Comparison of ENCODE assay signal across 18 cellular contexts in genomic region chr11:76132268-76132667, GRCh38.
A peak's percentile ranks its signal among the peaks of the same experiment; 100 is the strongest.
DNase-seq lines count a peak whose midpoint lies in the region; ATAC-seq and TF ChIP-seq lines count a peak whose summit lies in the region.
"Had no signal": no experiment of that assay in that cellular context is flagged by ENCODE, and none has a peak within 500 bp of the region (broad histone marks: within the 10 kb centered on the region; RNA-seq: fewer than 3 reads in every experiment).

No MANE protein-coding gene starts in this region.

- H3K4me3 ChIP-seq in tibial artery (no peak overlapping the region), aorta (ENCODE audit: low read length in 2 of 2) (no peak overlapping the region)
- H3K4me3 ChIP-seq: gastroesophageal sphincter, pancreas, skin epidermis, testis had no signal

- peaks cover 0 to 36% (median 15%) of the 10 kb centered on the region in 4 donors for H3K4me1 ChIP-seq in tibial artery
- H3K4me1 ChIP-seq in aorta (ENCODE audit: control insufficient read depth in 1 of 2, insufficient read depth in 2 of 2, low read length in 2 of 2), result peaks cover 0 to 7% of the 10 kb centered on the region in 2 donors

- POLR2A ChIA-PET in activated naive CD8-positive, alpha-beta T cell treated with anti-CD3 and anti-CD28 coated beads, Interleukin-2, amount 10 ng/mL, durations not matched to agents 7 days and 5 days (lab: Charles Lee), result no interaction called here

- WGBS in aorta, 2 donors, result 0 to 6% methylated on average over 1 of the region's 1 CpG

- H3K27me3 ChIP-seq in tibial artery (no peaks in the 10 kb centered on the region), aorta (ENCODE audit: control insufficient read depth in 1 of 2, insufficient read depth in 2 of 2, low read length in 1 of 2) (no peaks in the 10 kb centered on the region)
- H3K27me3 ChIP-seq: gastroesophageal sphincter, pancreas, testis had no signal

- no peak for TF ChIP-seq CTCF in tibial artery (IDR thresholded peaks at IDR 0.05)

- ATAC-seq in Right ventricle myocardium superior (ENCODE audit: poor library complexity) (peak; percentile 39), Right ventricle myocardium inferior (no peak), aorta (ENCODE audit: low FRiP score) (no peak), HG02840 (IDR thresholded peaks at IDR 0.05; ENCODE audit: low FRiP score, unreplicated experiment) (no peak)
- peak; percentile 63 for ATAC-seq in activated naive CD8-positive, alpha-beta T cell treated with anti-CD3 and anti-CD28 coated beads, Interleukin-2, amount 10 ng/mL, durations not matched to agents 7 days and 5 days (ENCODE audit: low read depth)
- ATAC-seq: gastroesophageal sphincter, left colon had no signal

- H3K4me3 Mint-ChIP-seq in activated naive CD8-positive, alpha-beta T cell treated with anti-CD3 and anti-CD28 coated beads, Interleukin-2, amount 10 ng/mL, durations not matched to agents 7 days and 5 days, result peak overlapping the region; percentile 9
- H3K4me3 Mint-ChIP-seq: activated CD4-positive, alpha-beta memory T cell treated with anti-CD3 and anti-CD28 coated beads for 36 hours; dendritic cell treated with granulocyte-macrophage colony-stimulating factor and Interleukin-4, amounts not matched to agents 40 ng/mL and 50 ng/mL, for 4 days had no signal

- H3K27me3 Mint-ChIP-seq in activated naive CD8-positive, alpha-beta T cell treated with anti-CD3 and anti-CD28 coated beads, Interleukin-2, amount 10 ng/mL, durations not matched to agents 7 days and 5 days, result no peaks in the 10 kb centered on the region
- H3K27me3 Mint-ChIP-seq: activated CD4-positive, alpha-beta memory T cell treated with anti-CD3 and anti-CD28 coated beads for 36 hours; dendritic cell treated with granulocyte-macrophage colony-stimulating factor and Interleukin-4, amounts not matched to agents 40 ng/mL and 50 ng/mL, for 4 days had no signal

- intact Hi-C loops in Right ventricle myocardium superior (cut with DNase I), result loop anchor here (10.0 kb wide), 1 partner anchor 57 kb away; no protein-coding TSS in a partner anchor
- intact Hi-C loops in Right ventricle myocardium inferior (cut with DNase I), result no loop called here
- intact Hi-C loops in tibial artery (cut with DNase I; ENCODE audit: low total_unique reads), result no loop called here
- intact Hi-C loops in aorta (cut with DNase I), result no loop called here

- H3K36me3 ChIP-seq in tibial artery (no peaks in the 10 kb centered on the region), aorta (ENCODE audit: control insufficient read depth in 1 of 2, insufficient read depth in 2 of 2, low read length in 1 of 2) (no peaks in the 10 kb centered on the region)
- H3K36me3 ChIP-seq: pancreas had no signal

- H3K27ac Mint-ChIP-seq in activated naive CD8-positive, alpha-beta T cell treated with anti-CD3 and anti-CD28 coated beads, Interleukin-2, amount 10 ng/mL, durations not matched to agents 7 days and 5 days, result no peak overlapping the region
- H3K27ac Mint-ChIP-seq: activated CD4-positive, alpha-beta memory T cell treated with anti-CD3 and anti-CD28 coated beads for 36 hours; dendritic cell treated with granulocyte-macrophage colony-stimulating factor and Interleukin-4, amounts not matched to agents 40 ng/mL and 50 ng/mL, for 4 days had no signal

- H3K9me3 Mint-ChIP-seq in activated naive CD8-positive, alpha-beta T cell treated with anti-CD3 and anti-CD28 coated beads, Interleukin-2, amount 10 ng/mL, durations not matched to agents 7 days and 5 days, result no peaks in the 10 kb centered on the region
- H3K9me3 Mint-ChIP-seq: activated CD4-positive, alpha-beta memory T cell treated with anti-CD3 and anti-CD28 coated beads for 36 hours; dendritic cell treated with granulocyte-macrophage colony-stimulating factor and Interleukin-4, amounts not matched to agents 40 ng/mL and 50 ng/mL, for 4 days had no signal

- peak overlapping the region; percentile 45 to 67 for H3K27ac ChIP-seq in tibial artery
- H3K27ac ChIP-seq in aorta (ENCODE audit: low read depth in 1 of 2, low read length in 2 of 2), result peak overlapping the region in 1 of 2 donors; percentile 37
- H3K27ac ChIP-seq: pancreas had no signal

- H3K36me3 Mint-ChIP-seq in activated naive CD8-positive, alpha-beta T cell treated with anti-CD3 and anti-CD28 coated beads, Interleukin-2, amount 10 ng/mL, durations not matched to agents 7 days and 5 days, result peaks cover 4% of the 10 kb centered on the region

- no peak for DNase-seq in Right ventricle myocardium superior
- DNase-seq in Right ventricle myocardium inferior (ENCODE audit: missing footprints), result no peak
- DNase-seq in activated naive CD8-positive, alpha-beta T cell treated with anti-CD3 and anti-CD28 coated beads, Interleukin-2, amount 10 ng/mL, durations not matched to agents 7 days and 5 days, result no peak
- DNase-seq in left kidney (ENCODE audit: low read depth, low spot score), result peak; percentile 70
- no peak for DNase-seq in tibial artery
- no peak for DNase-seq in NCI-H345 (lab: John Stamatoyannopoulos, UW)
- DNase-seq in aorta, result no peak
- DNase-seq: activated CD4-positive, alpha-beta memory T cell treated with anti-CD3 and anti-CD28 coated beads for 36 hours; left colon; NCI-H1092; NCI-H774; pancreas; stimulated activated CD4-positive, alpha-beta T cell treated with anti-CD3 and anti-CD28 coated beads, Interleukin-4, amount 100 ng/mL, for 24 hours; testis had no signal

- H3K9me3 ChIP-seq in tibial artery (no peaks in the 10 kb centered on the region), aorta (ENCODE audit: control insufficient read depth, low read length) (no peaks in the 10 kb centered on the region)
- H3K9me3 ChIP-seq: gastroesophageal sphincter, pancreas, testis had no signal

- peaks cover 20% of the 10 kb centered on the region for H3K4me1 Mint-ChIP-seq in activated naive CD8-positive, alpha-beta T cell treated with anti-CD3 and anti-CD28 coated beads, Interleukin-2, amount 10 ng/mL, durations not matched to agents 7 days and 5 days

Comparison
In these comparisons a context has a peak if more than half of its experiments do, and no peak if none do; other contexts are left out.
1. ATAC-seq: peak in Right ventricle myocardium superior (single experiment) and activated naive CD8-positive, alpha-beta T cell treated with anti-CD3 and anti-CD28 coated beads, Interleukin-2, amount 10 ng/mL, durations not matched to agents 7 days and 5 days (single experiment); none in Right ventricle myocardium inferior (single experiment), aorta (single experiment) and HG02840 (single experiment).